ENCODE assay signal across 9 cellular contexts in the genomic region with DNA sequence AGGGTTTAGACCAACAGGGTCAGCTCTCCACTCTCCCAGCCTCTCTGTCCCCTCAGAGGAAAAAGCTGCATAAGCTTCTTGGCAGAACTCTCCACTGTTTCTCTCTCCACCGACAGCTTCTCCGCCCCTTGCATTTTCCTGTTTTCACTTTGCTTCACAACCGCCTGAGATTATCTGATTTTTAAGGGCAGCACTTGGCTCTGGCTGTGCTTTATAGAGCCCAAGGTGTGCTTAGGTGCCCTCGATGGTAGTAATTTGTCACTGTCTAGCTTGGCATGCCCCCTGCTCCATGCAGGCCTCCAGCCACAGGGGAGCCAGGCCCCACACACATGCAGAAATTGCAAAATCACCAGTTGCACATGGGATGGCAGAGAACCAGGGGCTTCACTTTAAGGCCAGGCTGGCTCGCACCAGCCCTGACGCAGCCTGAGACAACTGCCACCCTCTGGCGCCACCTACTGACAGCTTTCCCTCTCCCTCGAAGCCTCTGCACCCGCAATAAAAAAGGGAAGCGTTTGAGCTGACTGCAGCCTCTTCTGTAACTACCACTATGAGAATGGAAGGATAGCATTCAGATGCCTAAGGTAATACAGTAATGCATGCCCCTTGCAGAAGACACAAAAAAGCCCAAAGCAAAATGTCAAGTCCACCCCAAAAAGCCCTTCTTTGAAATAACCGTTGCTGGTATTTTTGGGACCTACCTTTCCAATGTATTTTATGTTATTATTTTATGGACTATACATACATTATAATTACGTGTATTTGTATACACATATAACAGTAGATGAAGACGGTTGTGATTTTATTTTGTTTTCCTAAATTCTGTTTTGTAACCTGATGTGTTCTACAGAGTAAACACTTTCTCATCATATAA. TPM values are rescaled to one million over a fixed set of nuclear protein-coding genes. Genes with fewer than 3 reads are reported as not detected.
DNase-seq lines count a peak whose midpoint lies in the region; ATAC-seq and TF ChIP-seq lines count a peak whose summit lies in the region.
"Had no signal": no experiment of that assay in that cellular context is flagged by ENCODE, and none has a peak within 500 bp of the region (broad histone marks: within the 10 kb centered on the region; RNA-seq: fewer than 3 reads in every experiment).

No MANE protein-coding gene starts in this region.

- POLR2A ChIA-PET in T-cell (lab: Charles Lee) = no interaction called here

- H3K4me3 Mint-ChIP-seq in T-cell = no peak overlapping the region

- peaks cover 6 to 23% of the 10 kb centered on the region in 2 donors for H3K27me3 Mint-ChIP-seq in T-cell

- peaks cover 7 to 8% (median 7%) of the 10 kb centered on the region in 3 donors for H3K4me1 Mint-ChIP-seq in T-cell

- H3K27ac Mint-ChIP-seq in T-cell = peak overlapping the region in 1 of 2 donors; percentile 1

- H3K4me1 ChIP-seq in right atrium auricular region = no peaks in the 10 kb centered on the region

- H3K4me3 ChIP-seq in GM12875 (ENCODE audit: low read depth, low read length) (no peak overlapping the region), right atrium auricular region (no peak overlapping the region), skeletal muscle cell (ENCODE audit: low read depth, low read length) (no peak overlapping the region)

- peaks cover 0 to 8% (median 0%) of the 10 kb centered on the region in 3 donors for H3K9me3 Mint-ChIP-seq in T-cell

- no peaks in the 10 kb centered on the region for H3K9me3 ChIP-seq in right atrium auricular region

- CTCF ChIA-PET in T-cell (lab: Charles Lee) = interaction anchor here (0.6 to 1.4 kb wide), 4 partner anchors 16 to 1897 kb away, joined by 3 to 7 read pairs (median 4); no protein-coding TSS in a partner anchor

- ATAC-seq in HG02678 (IDR thresholded peaks at IDR 0.05; ENCODE audit: unreplicated experiment) (peak; percentile 86), T-cell (replicated peaks in 1 of 4) (peak; percentile 67 to 87 (median 78))

- no peaks in the 10 kb centered on the region for H3K27me3 ChIP-seq in right atrium auricular region

- H3K36me3 ChIP-seq in right atrium auricular region = no peaks in the 10 kb centered on the region

- H3K36me3 Mint-ChIP-seq in T-cell = no peaks in the 10 kb centered on the region

- peak; percentile 87 for TF ChIP-seq CTCF in GM12875 (IDR thresholded peaks at IDR 0.05; ENCODE audit: borderline replicate concordance, insufficient read depth, low read depth, low read length)
- peak; percentile 67 to 86 for TF ChIP-seq CTCF in right atrium auricular region (IDR thresholded peaks at IDR 0.05)

- DNase-seq in NCI-H128 (lab: John Stamatoyannopoulos, UW; ENCODE audit: unreplicated experiment) = peak; percentile 82
- DNase-seq in T-cell = peak; percentile 8 to 72 (median 59)
- peak; percentile 41 for DNase-seq in amniotic epithelial cell (ENCODE audit: low read depth)
- DNase-seq in right atrium auricular region (ENCODE audit: low spot score) = peak; percentile 75
- peak; percentile 31 for DNase-seq in skeletal muscle cell (ENCODE audit: low read depth)
- DNase-seq in cerebellar nuclear complex (lab: John Stamatoyannopoulos, UW) = no peak

- H3K27ac ChIP-seq in right atrium auricular region = no peak overlapping the region

RNA-seq across cellular contexts. Expression of a gene that starts 32.0 kb away (rescaled TPM):
- total RNA-seq in T-cell = under 1 TPM in 2 of 5 donors, not detected in 3; 0.10 to 0.38 TPM
- under 1 TPM in 1 of 2 donors, not detected in 1; 0.04 TPM for total RNA-seq in right atrium auricular region
- total RNA-seq: pulmonary artery endothelial cell had no signal

Comparison
In these comparisons a context has a peak if more than half of its experiments do, and no peak if none do; other contexts are left out.
1. DNase-seq: peak in NCI-H128 (single experiment), T-cell (34 of 34), amniotic epithelial cell (single experiment), right atrium auricular region (single experiment) and skeletal muscle cell (single experiment); none in cerebellar nuclear complex (0 of 2).